ENCODE assay signal across 14 cellular contexts in the genomic region with DNA sequence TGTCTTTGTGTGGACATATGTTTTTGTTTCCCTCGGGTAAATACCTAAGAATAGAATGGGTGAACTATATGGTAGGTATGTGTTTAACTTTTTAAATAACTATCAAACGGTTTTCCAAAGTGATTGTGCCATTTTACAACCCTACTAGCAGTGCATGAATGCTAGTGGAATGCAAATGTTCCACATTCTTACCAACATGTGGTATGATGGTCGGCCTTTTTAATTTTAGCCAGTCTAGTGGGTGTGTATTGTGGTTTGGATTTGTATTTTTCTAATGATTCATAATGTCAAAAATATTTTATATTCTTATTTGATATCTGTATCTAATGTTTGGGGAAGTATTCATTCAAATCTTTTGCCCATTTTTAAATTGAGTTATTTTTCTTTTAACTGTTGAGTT.
DNase-seq lines count a peak whose midpoint lies in the region; ATAC-seq and TF ChIP-seq lines count a peak whose summit lies in the region.
"Had no signal": no experiment of that assay in that cellular context is flagged by ENCODE, and none has a peak within 500 bp of the region (broad histone marks: within the 10 kb centered on the region; RNA-seq: fewer than 3 reads in every experiment).

No MANE protein-coding gene starts in this region.

- H2AFZ ChIP-seq in GM23248 (no peak overlapping the region), fibroblast of lung (ENCODE audit: low read length) (no peak overlapping the region)

- H3K4me1 ChIP-seq in GM23248 (ENCODE audit: insufficient read depth) = peaks cover 26% of the 10 kb centered on the region
- peaks cover 20% of the 10 kb centered on the region for H3K4me1 ChIP-seq in SJCRH30
- H3K4me1 ChIP-seq in fibroblast of lung (ENCODE audit: control insufficient read depth, extremely low read depth, insufficient read depth, low read length) = peaks cover 11% of the 10 kb centered on the region
- H3K4me1 ChIP-seq in uterus = no peaks in the 10 kb centered on the region
- no peaks in the 10 kb centered on the region for H3K4me1 ChIP-seq in esophagus muscularis mucosa

- H3K27ac ChIP-seq in GM23248 (no peak overlapping the region), SJCRH30 (peak overlapping the region; percentile 8; the same call in 1 of the 2 replicates), fibroblast of lung (ENCODE audit: insufficient read depth, low read length) (no peak overlapping the region), uterus (no peak overlapping the region), esophagus muscularis mucosa (replicated peaks in 1 of 4) (no peak overlapping the region)

- H3K9me2 ChIP-seq in GM23248 (ENCODE audit: insufficient read depth) = no peaks in the 10 kb centered on the region

- intact Hi-C loops in uterus (cut with DNase I; ENCODE audit: low total_unique reads) (no loop called here), esophagus muscularis mucosa (cut with DNase I) (no loop called here)

- no peaks in the 10 kb centered on the region for H3K36me3 ChIP-seq in GM23248 (ENCODE audit: low read depth)
- no peaks in the 10 kb centered on the region for H3K36me3 ChIP-seq in SJCRH30
- H3K36me3 ChIP-seq in fibroblast of lung (ENCODE audit: control insufficient read depth, insufficient read depth, low read length) = no peaks in the 10 kb centered on the region
- H3K36me3 ChIP-seq in uterus = no peaks in the 10 kb centered on the region
- H3K36me3 ChIP-seq in esophagus muscularis mucosa = no peaks in the 10 kb centered on the region

- H3K27me3 ChIP-seq in GM23248 (replicated peaks; ENCODE audit: insufficient read depth) (peaks cover 6% of the 10 kb centered on the region; the same call in 1 of the 2 replicates), SJCRH30 (no peaks in the 10 kb centered on the region), fibroblast of lung (ENCODE audit: control insufficient read depth, insufficient read depth, low read length) (no peaks in the 10 kb centered on the region), uterus (no peaks in the 10 kb centered on the region), esophagus muscularis mucosa (no peaks in the 10 kb centered on the region)

- no peak for TF ChIP-seq EP300 in esophagus muscularis mucosa (IDR thresholded peaks at IDR 0.05)

- H4K20me1 ChIP-seq in GM23248 (ENCODE audit: insufficient read depth) = no peaks in the 10 kb centered on the region
- no peaks in the 10 kb centered on the region for H4K20me1 ChIP-seq in fibroblast of lung (ENCODE audit: control insufficient read depth, extremely low read depth, insufficient read depth, low read length)

- H3K9ac ChIP-seq in GM23248 = no peak overlapping the region
- H3K9ac ChIP-seq in fibroblast of lung (ENCODE audit: insufficient read depth, low read length) = no peak overlapping the region

- TF ChIP-seq POLR2A in uterus (IDR thresholded peaks at IDR 0.05) (no peak), esophagus muscularis mucosa (IDR thresholded peaks at IDR 0.05; ENCODE audit: low read depth) (no peak)

- DNase-seq in GM23248 = peak; percentile 89
- no peak for DNase-seq in SJCRH30
- peak; percentile 62 to 92 for DNase-seq in fibroblast of lung (ENCODE audit: low read depth in 2 of 2)
- DNase-seq in stromal cell of bone marrow (ENCODE audit: low read depth) = peak; percentile 75
- no peak for DNase-seq in uterus
- no peak for DNase-seq in esophagus muscularis mucosa (ENCODE audit: extremely low spot score)
- DNase-seq: activated CD4-positive, alpha-beta T cell treated with anti-CD3 and anti-CD28 coated beads for 4 hours; activated T-cell treated with anti-CD3 and anti-CD28 coated beads, Interleukin-2, amount 50 U/mL, for 72 hours; effector CD4-positive, alpha-beta T cell; KBM-7; naive B cell; NCI-H1694; NCI-H526 had no signal

- H3K4me2 ChIP-seq in GM23248 (ENCODE audit: unreplicated experiment) = peak overlapping the region; percentile 65
- peak overlapping the region; percentile 27 for H3K4me2 ChIP-seq in fibroblast of lung (ENCODE audit: extremely low read depth, insufficient read depth, low read length)

- 0 to 1% methylated on average over 3 of the region's 3 CpGs for WGBS in GM23248 (ENCODE audit: low coverage in 1 of 2, low lambda C conversion rate in 2 of 2, missing lambda C conversion rate in 2 of 2), 2 experiments
- 75% methylated on average over 3 of the region's 3 CpGs for WGBS in esophagus muscularis mucosa

- H3K4me3 ChIP-seq in GM23248 (no peak overlapping the region), SJCRH30 (no peak overlapping the region), fibroblast of lung (replicated peaks in 1 of 4; ENCODE audit: control extremely low read depth in 1 of 4, insufficient read depth in 1 of 4, low read depth in 3 of 4, low read length in 4 of 4) (no peak overlapping the region), uterus (no peak overlapping the region), esophagus muscularis mucosa (no peak overlapping the region)

- no peaks in the 10 kb centered on the region for H3K9me3 ChIP-seq in GM23248 (ENCODE audit: low read depth)
- H3K9me3 ChIP-seq in SJCRH30 (replicated peaks) = peaks cover 12% of the 10 kb centered on the region; the same call in 1 of the 2 replicates
- no peaks in the 10 kb centered on the region for H3K9me3 ChIP-seq in fibroblast of lung (ENCODE audit: control insufficient read depth, insufficient read depth, low read depth, low read length)
- no peaks in the 10 kb centered on the region for H3K9me3 ChIP-seq in uterus
- no peaks in the 10 kb centered on the region for H3K9me3 ChIP-seq in esophagus muscularis mucosa

- TF ChIP-seq CTCF in fibroblast of lung (conservative IDR thresholded peaks at IDR 0.05 in 1 of 2, IDR thresholded peaks at IDR 0.05 in 1 of 2; ENCODE audit: low read depth in 1 of 2, low read length in 2 of 2) (no peak), uterus (IDR thresholded peaks at IDR 0.05) (no peak), esophagus muscularis mucosa (IDR thresholded peaks at IDR 0.05) (no peak)

- in situ Hi-C loops in GM23248 (cut with MboI) = no loop called here

- H3K79me2 ChIP-seq in GM23248 (ENCODE audit: insufficient read depth) = no peaks in the 10 kb centered on the region
- H3K79me2 ChIP-seq in fibroblast of lung (ENCODE audit: control insufficient read depth, insufficient read depth, low read length) = no peaks in the 10 kb centered on the region

- ATAC-seq in GM21717 (IDR thresholded peaks at IDR 0.05; ENCODE audit: unreplicated experiment) = no peak
- ATAC-seq: activated T-cell treated with anti-CD3 and anti-CD28 coated beads, Interleukin-2, amount 50 U/mL, for 72 hours had no signal

- peaks cover 17% of the 10 kb centered on the region for H3F3A ChIP-seq in GM23248 (ENCODE audit: insufficient read depth)

Comparison
In these comparisons a context has a peak if more than half of its experiments do, and no peak if none do; other contexts are left out.
1. DNase-seq: peak in GM23248 (single experiment), fibroblast of lung (2 of 2) and stromal cell of bone marrow (single experiment); none in SJCRH30 (0 of 2), uterus (0 of 2) and esophagus muscularis mucosa (single experiment).